ENCODE assay signal across 1 cellular context in the genomic region with DNA sequence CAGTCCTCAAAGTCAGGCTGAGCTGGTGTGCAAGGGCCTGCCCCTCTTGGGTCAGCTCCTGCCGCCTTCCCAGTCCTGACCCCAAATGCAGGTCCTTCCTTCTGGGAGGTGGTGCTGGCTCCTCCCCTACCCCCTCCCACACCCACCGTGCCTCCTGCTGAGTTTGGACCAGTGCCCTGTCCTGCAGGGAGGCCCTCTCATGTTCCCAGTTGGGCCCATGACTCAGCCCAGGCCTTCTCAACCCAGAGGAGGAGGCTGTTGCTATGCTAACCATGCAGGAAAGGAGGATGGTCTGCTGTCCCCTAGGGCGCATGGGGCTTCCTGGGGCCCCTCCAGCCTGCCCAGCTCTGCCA.
TF ChIP-seq lines count a peak whose summit lies in the region.

No MANE protein-coding gene starts in this region.

TF ChIP-seq in HEK293, 187 proteins besides CTCF, POLR2A, EP300 and RAD21 (continued from another document and continues in another):
- TF ChIP-seq, protein P1, sequence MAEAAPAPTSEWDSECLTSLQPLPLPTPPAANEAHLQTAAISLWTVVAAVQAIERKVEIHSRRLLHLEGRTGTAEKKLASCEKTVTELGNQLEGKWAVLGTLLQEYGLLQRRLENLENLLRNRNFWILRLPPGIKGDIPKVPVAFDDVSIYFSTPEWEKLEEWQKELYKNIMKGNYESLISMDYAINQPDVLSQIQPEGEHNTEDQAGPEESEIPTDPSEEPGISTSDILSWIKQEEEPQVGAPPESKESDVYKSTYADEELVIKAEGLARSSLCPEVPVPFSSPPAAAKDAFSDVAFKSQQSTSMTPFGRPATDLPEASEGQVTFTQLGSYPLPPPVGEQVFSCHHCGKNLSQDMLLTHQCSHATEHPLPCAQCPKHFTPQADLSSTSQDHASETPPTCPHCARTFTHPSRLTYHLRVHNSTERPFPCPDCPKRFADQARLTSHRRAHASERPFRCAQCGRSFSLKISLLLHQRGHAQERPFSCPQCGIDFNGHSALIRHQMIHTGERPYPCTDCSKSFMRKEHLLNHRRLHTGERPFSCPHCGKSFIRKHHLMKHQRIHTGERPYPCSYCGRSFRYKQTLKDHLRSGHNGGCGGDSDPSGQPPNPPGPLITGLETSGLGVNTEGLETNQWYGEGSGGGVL (tag by site-specific recombination; IDR thresholded peaks at IDR 0.05), result peak; percentile 84
- TF ChIP-seq ZXDB (tag by site-specific recombination; IDR thresholded peaks at IDR 0.05), result peak; percentile 57
- TF ChIP-seq KLF9 (tag by site-specific recombination; IDR thresholded peaks at IDR 0.05; ENCODE audit: low read depth), result peak; percentile 74
- TF ChIP-seq GFI1B (tag by site-specific recombination; IDR thresholded peaks at IDR 0.05), result no peak
- peak; percentile 64 for TF ChIP-seq EGR2 (tag by site-specific recombination; IDR thresholded peaks at IDR 0.05; ENCODE audit: low read depth)
- TF ChIP-seq, protein P2, sequence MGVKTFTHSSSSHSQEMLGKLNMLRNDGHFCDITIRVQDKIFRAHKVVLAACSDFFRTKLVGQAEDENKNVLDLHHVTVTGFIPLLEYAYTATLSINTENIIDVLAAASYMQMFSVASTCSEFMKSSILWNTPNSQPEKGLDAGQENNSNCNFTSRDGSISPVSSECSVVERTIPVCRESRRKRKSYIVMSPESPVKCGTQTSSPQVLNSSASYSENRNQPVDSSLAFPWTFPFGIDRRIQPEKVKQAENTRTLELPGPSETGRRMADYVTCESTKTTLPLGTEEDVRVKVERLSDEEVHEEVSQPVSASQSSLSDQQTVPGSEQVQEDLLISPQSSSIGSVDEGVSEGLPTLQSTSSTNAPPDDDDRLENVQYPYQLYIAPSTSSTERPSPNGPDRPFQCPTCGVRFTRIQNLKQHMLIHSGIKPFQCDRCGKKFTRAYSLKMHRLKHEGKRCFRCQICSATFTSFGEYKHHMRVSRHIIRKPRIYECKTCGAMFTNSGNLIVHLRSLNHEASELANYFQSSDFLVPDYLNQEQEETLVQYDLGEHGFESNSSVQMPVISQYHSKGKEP (tag by site-specific recombination; IDR thresholded peaks at IDR 0.05), result peak; percentile 60; the same call in 1 of the 2 replicates
- TF ChIP-seq ZNF132 (tag by site-specific recombination; IDR thresholded peaks at IDR 0.05; ENCODE audit: borderline replicate concordance), result no peak
- no peak for TF ChIP-seq ZNF529 (tag by site-specific recombination; IDR thresholded peaks at IDR 0.05; ENCODE audit: insufficient replicate concordance)
- no peak for TF ChIP-seq ZNF404 (tag by site-specific recombination; IDR thresholded peaks at IDR 0.05)
- peak; percentile 98 for TF ChIP-seq ZNF600 (tag by site-specific recombination; IDR thresholded peaks at IDR 0.05)
- TF ChIP-seq ZNF843 (tag by site-specific recombination; IDR thresholded peaks at IDR 0.05), result no peak
- TF ChIP-seq ZNF433 (tag by site-specific recombination; IDR thresholded peaks at IDR 0.05; ENCODE audit: low read depth), result no peak
- TF ChIP-seq, protein P3, sequence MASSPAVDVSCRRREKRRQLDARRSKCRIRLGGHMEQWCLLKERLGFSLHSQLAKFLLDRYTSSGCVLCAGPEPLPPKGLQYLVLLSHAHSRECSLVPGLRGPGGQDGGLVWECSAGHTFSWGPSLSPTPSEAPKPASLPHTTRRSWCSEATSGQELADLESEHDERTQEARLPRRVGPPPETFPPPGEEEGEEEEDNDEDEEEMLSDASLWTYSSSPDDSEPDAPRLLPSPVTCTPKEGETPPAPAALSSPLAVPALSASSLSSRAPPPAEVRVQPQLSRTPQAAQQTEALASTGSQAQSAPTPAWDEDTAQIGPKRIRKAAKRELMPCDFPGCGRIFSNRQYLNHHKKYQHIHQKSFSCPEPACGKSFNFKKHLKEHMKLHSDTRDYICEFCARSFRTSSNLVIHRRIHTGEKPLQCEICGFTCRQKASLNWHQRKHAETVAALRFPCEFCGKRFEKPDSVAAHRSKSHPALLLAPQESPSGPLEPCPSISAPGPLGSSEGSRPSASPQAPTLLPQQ (tag by site-specific recombination; IDR thresholded peaks at IDR 0.05), result peak; percentile 90
- TF ChIP-seq ZBTB1 (tag by site-specific recombination; IDR thresholded peaks at IDR 0.05), result no peak
- TF ChIP-seq, protein P4, sequence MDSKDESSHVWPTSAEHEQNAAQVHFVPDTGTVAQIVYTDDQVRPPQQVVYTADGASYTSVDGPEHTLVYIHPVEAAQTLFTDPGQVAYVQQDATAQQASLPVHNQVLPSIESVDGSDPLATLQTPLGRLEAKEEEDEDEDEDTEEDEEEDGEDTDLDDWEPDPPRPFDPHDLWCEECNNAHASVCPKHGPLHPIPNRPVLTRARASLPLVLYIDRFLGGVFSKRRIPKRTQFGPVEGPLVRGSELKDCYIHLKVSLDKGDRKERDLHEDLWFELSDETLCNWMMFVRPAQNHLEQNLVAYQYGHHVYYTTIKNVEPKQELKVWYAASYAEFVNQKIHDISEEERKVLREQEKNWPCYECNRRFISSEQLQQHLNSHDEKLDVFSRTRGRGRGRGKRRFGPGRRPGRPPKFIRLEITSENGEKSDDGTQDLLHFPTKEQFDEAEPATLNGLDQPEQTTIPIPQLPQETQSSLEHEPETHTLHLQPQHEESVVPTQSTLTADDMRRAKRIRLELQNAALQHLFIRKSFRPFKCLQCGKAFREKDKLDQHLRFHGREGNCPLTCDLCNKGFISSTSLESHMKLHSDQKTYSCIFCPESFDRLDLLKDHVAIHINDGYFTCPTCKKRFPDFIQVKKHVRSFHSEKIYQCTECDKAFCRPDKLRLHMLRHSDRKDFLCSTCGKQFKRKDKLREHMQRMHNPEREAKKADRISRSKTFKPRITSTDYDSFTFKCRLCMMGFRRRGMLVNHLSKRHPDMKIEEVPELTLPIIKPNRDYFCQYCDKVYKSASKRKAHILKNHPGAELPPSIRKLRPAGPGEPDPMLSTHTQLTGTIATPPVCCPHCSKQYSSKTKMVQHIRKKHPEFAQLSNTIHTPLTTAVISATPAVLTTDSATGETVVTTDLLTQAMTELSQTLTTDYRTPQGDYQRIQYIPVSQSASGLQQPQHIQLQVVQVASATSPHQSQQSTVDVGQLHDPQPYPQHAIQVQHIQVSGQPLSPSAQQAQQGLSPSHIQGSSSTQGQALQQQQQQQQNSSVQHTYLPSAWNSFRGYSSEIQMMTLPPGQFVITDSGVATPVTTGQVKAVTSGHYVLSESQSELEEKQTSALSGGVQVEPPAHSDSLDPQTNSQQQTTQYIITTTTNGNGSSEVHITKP (tag by site-specific recombination; IDR thresholded peaks at IDR 0.05), result peak; percentile 65
- TF ChIP-seq ZBTB17 (tag by site-specific recombination; IDR thresholded peaks at IDR 0.05), result peak; percentile 71
- no peak for TF ChIP-seq SETDB1 (IDR thresholded peaks at IDR 0.05; ENCODE audit: insufficient read length, low read length)
- peak; percentile 87 for TF ChIP-seq ZFHX2 (tag by site-specific recombination; conservative IDR thresholded peaks at IDR 0.05)
- TF ChIP-seq, protein P5, sequence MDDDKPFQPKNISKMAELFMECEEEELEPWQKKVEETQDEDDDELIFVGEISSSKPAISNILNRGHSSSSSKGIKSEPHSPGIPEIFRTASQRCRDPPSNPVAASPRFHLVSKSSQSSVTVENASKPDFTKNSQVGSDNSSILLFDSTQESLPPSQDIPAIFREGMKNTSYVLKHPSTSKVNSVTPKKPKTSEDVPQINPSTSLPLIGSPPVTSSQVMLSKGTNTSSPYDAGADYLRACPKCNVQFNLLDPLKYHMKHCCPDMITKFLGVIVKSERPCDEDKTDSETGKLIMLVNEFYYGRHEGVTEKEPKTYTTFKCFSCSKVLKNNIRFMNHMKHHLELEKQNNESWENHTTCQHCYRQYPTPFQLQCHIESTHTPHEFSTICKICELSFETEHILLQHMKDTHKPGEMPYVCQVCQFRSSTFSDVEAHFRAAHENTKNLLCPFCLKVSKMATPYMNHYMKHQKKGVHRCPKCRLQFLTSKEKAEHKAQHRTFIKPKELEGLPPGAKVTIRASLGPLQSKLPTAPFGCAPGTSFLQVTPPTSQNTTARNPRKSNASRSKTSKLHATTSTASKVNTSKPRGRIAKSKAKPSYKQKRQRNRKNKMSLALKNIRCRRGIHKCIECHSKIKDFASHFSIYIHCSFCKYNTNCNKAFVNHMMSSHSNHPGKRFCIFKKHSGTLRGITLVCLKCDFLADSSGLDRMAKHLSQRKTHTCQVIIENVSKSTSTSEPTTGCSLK (tag by site-specific recombination; IDR thresholded peaks at IDR 0.05), result no peak
- TF ChIP-seq ZNF530 (tag by site-specific recombination; IDR thresholded peaks at IDR 0.05; ENCODE audit: low read depth), result no peak
- TF ChIP-seq ZBTB20 (tag by site-specific recombination; IDR thresholded peaks at IDR 0.05), result peak; percentile 82
- peak; percentile 83 for TF ChIP-seq ZEB2 (tag by site-specific recombination; IDR thresholded peaks at IDR 0.05)
- peak; percentile 38; the same call in 1 of the 2 replicates for TF ChIP-seq ZNF423 (tag by site-specific recombination; IDR thresholded peaks at IDR 0.05)
- peak; percentile 71; the same call in 1 of the 2 replicates for TF ChIP-seq KLF10 (tag by site-specific recombination; IDR thresholded peaks at IDR 0.05)
- TF ChIP-seq, protein P6, sequence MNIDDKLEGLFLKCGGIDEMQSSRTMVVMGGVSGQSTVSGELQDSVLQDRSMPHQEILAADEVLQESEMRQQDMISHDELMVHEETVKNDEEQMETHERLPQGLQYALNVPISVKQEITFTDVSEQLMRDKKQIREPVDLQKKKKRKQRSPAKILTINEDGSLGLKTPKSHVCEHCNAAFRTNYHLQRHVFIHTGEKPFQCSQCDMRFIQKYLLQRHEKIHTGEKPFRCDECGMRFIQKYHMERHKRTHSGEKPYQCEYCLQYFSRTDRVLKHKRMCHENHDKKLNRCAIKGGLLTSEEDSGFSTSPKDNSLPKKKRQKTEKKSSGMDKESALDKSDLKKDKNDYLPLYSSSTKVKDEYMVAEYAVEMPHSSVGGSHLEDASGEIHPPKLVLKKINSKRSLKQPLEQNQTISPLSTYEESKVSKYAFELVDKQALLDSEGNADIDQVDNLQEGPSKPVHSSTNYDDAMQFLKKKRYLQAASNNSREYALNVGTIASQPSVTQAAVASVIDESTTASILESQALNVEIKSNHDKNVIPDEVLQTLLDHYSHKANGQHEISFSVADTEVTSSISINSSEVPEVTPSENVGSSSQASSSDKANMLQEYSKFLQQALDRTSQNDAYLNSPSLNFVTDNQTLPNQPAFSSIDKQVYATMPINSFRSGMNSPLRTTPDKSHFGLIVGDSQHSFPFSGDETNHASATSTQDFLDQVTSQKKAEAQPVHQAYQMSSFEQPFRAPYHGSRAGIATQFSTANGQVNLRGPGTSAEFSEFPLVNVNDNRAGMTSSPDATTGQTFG (tag by site-specific recombination; IDR thresholded peaks at IDR 0.05; ENCODE audit: borderline replicate concordance), result no peak
- peak; percentile 70 for TF ChIP-seq SCRT2 (tag by site-specific recombination; IDR thresholded peaks at IDR 0.05)
- TF ChIP-seq, protein P7, sequence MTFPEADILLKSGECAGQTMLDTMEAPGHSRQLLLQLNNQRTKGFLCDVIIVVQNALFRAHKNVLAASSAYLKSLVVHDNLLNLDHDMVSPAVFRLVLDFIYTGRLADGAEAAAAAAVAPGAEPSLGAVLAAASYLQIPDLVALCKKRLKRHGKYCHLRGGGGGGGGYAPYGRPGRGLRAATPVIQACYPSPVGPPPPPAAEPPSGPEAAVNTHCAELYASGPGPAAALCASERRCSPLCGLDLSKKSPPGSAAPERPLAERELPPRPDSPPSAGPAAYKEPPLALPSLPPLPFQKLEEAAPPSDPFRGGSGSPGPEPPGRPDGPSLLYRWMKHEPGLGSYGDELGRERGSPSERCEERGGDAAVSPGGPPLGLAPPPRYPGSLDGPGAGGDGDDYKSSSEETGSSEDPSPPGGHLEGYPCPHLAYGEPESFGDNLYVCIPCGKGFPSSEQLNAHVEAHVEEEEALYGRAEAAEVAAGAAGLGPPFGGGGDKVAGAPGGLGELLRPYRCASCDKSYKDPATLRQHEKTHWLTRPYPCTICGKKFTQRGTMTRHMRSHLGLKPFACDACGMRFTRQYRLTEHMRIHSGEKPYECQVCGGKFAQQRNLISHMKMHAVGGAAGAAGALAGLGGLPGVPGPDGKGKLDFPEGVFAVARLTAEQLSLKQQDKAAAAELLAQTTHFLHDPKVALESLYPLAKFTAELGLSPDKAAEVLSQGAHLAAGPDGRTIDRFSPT (tag by site-specific recombination; IDR thresholded peaks at IDR 0.05), result peak; percentile 43
- TF ChIP-seq, protein P8, sequence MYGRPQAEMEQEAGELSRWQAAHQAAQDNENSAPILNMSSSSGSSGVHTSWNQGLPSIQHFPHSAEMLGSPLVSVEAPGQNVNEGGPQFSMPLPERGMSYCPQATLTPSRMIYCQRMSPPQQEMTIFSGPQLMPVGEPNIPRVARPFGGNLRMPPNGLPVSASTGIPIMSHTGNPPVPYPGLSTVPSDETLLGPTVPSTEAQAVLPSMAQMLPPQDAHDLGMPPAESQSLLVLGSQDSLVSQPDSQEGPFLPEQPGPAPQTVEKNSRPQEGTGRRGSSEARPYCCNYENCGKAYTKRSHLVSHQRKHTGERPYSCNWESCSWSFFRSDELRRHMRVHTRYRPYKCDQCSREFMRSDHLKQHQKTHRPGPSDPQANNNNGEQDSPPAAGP (tag by site-specific recombination; IDR thresholded peaks at IDR 0.05), result peak; percentile 95
- TF ChIP-seq, protein P9, sequence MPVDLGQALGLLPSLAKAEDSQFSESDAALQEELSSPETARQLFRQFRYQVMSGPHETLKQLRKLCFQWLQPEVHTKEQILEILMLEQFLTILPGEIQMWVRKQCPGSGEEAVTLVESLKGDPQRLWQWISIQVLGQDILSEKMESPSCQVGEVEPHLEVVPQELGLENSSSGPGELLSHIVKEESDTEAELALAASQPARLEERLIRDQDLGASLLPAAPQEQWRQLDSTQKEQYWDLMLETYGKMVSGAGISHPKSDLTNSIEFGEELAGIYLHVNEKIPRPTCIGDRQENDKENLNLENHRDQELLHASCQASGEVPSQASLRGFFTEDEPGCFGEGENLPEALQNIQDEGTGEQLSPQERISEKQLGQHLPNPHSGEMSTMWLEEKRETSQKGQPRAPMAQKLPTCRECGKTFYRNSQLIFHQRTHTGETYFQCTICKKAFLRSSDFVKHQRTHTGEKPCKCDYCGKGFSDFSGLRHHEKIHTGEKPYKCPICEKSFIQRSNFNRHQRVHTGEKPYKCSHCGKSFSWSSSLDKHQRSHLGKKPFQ (tag by site-specific recombination; IDR thresholded peaks at IDR 0.05), result no peak
- TF ChIP-seq RBAK (tag by site-specific recombination; IDR thresholded peaks at IDR 0.05), result no peak
- peak; percentile 87 for TF ChIP-seq ZBTB8A (tag by site-specific recombination; IDR thresholded peaks at IDR 0.05)
- TF ChIP-seq, protein P10, sequence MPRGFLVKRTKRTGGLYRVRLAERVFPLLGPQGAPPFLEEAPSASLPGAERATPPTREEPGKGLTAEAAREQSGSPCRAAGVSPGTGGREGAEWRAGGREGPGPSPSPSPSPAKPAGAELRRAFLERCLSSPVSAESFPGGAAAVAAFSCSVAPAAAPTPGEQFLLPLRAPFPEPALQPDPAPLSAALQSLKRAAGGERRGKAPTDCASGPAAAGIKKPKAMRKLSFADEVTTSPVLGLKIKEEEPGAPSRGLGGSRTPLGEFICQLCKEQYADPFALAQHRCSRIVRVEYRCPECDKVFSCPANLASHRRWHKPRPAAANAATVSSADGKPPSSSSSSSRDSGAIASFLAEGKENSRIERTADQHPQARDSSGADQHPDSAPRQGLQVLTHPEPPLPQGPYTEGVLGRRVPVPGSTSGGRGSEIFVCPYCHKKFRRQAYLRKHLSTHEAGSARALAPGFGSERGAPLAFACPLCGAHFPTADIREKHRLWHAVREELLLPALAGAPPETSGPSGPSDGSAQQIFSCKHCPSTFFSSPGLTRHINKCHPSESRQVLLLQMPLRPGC (tag by site-specific recombination; IDR thresholded peaks at IDR 0.05), result peak; percentile 66; the same call in 1 of the 2 replicates
- TF ChIP-seq ZNF747 (tag by site-specific recombination; IDR thresholded peaks at IDR 0.05), result no peak
- no peak for TF ChIP-seq ZNF274 (IDR thresholded peaks at IDR 0.05; ENCODE audit: low read length)
- no peak for TF ChIP-seq ZNF274 (tag by site-specific recombination; IDR thresholded peaks at IDR 0.05; ENCODE audit: borderline replicate concordance)
- TF ChIP-seq TCF7L2 (IDR thresholded peaks at IDR 0.05; ENCODE audit: borderline replicate concordance, low read depth, low read length), result no peak
